Comparison of ENCODE assay signal across 1 cellular context in the genomic region with DNA sequence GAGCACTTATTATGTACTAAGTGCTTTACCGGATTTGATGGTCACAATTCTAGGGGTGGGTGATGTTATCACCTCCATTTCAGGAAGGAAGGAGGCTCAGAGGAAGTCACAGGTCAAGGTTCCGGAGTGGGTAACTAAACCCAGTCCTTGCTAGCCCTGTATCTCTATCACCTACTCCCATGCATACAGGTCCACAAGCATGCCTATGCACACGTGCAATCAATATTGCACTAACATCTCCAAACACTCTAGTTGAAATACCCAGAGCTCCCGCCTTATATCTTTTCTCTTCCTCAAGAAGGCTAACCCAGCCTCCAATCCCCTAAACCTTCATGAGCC.
TF ChIP-seq lines count a peak whose summit lies in the region.

No MANE protein-coding gene starts in this region.

TF ChIP-seq in WTC11, 78 proteins besides CTCF, POLR2A, EP300 and RAD21 (continued from another document):
- TF ChIP-seq, protein P1, sequence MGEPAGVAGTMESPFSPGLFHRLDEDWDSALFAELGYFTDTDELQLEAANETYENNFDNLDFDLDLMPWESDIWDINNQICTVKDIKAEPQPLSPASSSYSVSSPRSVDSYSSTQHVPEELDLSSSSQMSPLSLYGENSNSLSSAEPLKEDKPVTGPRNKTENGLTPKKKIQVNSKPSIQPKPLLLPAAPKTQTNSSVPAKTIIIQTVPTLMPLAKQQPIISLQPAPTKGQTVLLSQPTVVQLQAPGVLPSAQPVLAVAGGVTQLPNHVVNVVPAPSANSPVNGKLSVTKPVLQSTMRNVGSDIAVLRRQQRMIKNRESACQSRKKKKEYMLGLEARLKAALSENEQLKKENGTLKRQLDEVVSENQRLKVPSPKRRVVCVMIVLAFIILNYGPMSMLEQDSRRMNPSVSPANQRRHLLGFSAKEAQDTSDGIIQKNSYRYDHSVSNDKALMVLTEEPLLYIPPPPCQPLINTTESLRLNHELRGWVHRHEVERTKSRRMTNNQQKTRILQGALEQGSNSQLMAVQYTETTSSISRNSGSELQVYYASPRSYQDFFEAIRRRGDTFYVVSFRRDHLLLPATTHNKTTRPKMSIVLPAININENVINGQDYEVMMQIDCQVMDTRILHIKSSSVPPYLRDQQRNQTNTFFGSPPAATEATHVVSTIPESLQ (CRISPR knock-in tag; IDR thresholded peaks at IDR 0.05) = no peak
- no peak for TF ChIP-seq ZNF317 (CRISPR knock-in tag; IDR thresholded peaks at IDR 0.05; ENCODE audit: borderline replicate concordance, low read depth)
- TF ChIP-seq, protein P2, sequence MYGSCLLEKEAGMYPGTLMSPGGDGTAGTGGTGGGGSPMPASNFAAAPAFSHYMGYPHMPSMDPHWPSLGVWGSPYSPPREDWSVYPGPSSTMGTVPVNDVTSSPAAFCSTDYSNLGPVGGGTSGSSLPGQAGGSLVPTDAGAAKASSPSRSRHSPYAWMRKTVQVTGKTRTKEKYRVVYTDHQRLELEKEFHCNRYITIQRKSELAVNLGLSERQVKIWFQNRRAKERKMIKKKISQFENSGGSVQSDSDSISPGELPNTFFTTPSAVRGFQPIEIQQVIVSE (CRISPR knock-in tag; IDR thresholded peaks at IDR 0.05; ENCODE audit: borderline replicate concordance) = no peak
- TF ChIP-seq, protein P3, sequence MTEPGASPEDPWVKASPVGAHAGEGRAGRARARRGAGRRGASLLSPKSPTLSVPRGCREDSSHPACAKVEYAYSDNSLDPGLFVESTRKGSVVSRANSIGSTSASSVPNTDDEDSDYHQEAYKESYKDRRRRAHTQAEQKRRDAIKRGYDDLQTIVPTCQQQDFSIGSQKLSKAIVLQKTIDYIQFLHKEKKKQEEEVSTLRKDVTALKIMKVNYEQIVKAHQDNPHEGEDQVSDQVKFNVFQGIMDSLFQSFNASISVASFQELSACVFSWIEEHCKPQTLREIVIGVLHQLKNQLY (CRISPR knock-in tag; IDR thresholded peaks at IDR 0.05) = no peak
